ENCODE assay signal across 14 cellular contexts in the genomic region with DNA sequence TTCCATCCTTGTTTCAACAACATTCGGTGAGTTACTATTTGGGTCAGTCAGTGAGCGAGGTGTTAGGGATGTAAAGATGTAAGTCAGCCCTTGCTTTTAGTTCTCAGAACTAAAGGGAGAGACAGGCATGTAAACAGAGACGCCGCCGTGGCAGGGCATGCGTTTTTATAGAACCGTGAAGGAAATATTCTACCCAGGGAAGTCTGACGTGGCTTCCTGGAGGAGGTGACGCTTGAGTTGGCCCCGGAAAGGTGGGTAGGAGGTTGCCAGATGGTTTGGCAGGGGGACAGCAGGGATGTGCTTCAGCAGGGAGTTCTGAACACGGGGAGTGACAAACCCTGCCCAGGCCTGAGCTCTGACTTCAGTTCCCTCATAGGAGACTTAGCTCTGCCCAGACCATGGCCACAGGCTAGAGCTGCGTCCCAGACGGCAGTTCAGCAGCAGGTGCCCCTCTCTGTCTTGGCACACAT. TPM values are rescaled to one million over a fixed set of nuclear protein-coding genes. Genes with fewer than 3 reads are reported as not detected.
DNase-seq lines count a peak whose midpoint lies in the region; ATAC-seq, FAIRE-seq and TF ChIP-seq lines count a peak whose summit lies in the region.
"Had no signal": no experiment of that assay in that cellular context is flagged by ENCODE, and none has a peak within 500 bp of the region (broad histone marks: within the 10 kb centered on the region; RNA-seq: fewer than 3 reads in every experiment).

No MANE protein-coding gene starts in this region.

- no peak for TF ChIP-seq CTCF in right atrium auricular region (IDR thresholded peaks at IDR 0.05)
- no peak for TF ChIP-seq CTCF in uterus (IDR thresholded peaks at IDR 0.05)
- no peak for TF ChIP-seq CTCF in foreskin keratinocyte (conservative IDR thresholded peaks at IDR 0.05)
- no peak for TF ChIP-seq CTCF in kidney (IDR thresholded peaks at IDR 0.05; ENCODE audit: borderline replicate concordance, extremely low read depth, insufficient read depth)

- intact Hi-C loops in cardiac septum (cut with DNase I) (no loop called here), uterus (cut with DNase I; ENCODE audit: low total_unique reads) (no loop called here), kidney (cut with DNase I) (no loop called here)

- DNase-seq in cardiac septum (ENCODE audit: low spot score): peak; percentile 41
- DNase-seq in right atrium auricular region (ENCODE audit: low spot score): no peak
- DNase-seq in mucosa of gallbladder (ENCODE audit: low spot score): peak; percentile 20
- peak; percentile 31 to 34 for DNase-seq in uterus
- no peak for DNase-seq in foreskin keratinocyte
- no peak for DNase-seq in kidney
- DNase-seq: H7, immature natural killer cell, NCI-H2107 had no signal

- ATAC-seq in foreskin keratinocyte (no peak), GM21576 (IDR thresholded peaks at IDR 0.05; ENCODE audit: unreplicated experiment) (no peak)

- no peak overlapping the region for H3K9ac ChIP-seq in kidney (ENCODE audit: low read length in 2 of 2)
- H3K9ac ChIP-seq: KMS-11 had no signal

- TF ChIP-seq POLR2A in uterus (IDR thresholded peaks at IDR 0.05): no peak

- H3K36me3 ChIP-seq in right atrium auricular region (peaks cover 51% of the 10 kb centered on the region), uterus (no peaks in the 10 kb centered on the region), kidney (ENCODE audit: control insufficient read depth in 1 of 2, insufficient read depth in 2 of 2, low read length in 2 of 2) (peaks cover 6 to 11% of the 10 kb centered on the region in 2 donors)
- H3K36me3 ChIP-seq: neutrophil had no signal

- FAIRE-seq in kidney (lab: Jason Lieb, UNC): no peak
- FAIRE-seq: endometrium had no signal

- H3K9me3 ChIP-seq in right atrium auricular region (no peaks in the 10 kb centered on the region), uterus (no peaks in the 10 kb centered on the region), kidney (ENCODE audit: control insufficient read depth in 1 of 2, low read length in 2 of 2) (no peaks in the 10 kb centered on the region)
- H3K9me3 ChIP-seq: neutrophil had no signal

- H3K27me3 ChIP-seq in right atrium auricular region: no peaks in the 10 kb centered on the region
- no peaks in the 10 kb centered on the region for H3K27me3 ChIP-seq in uterus
- no peaks in the 10 kb centered on the region for H3K27me3 ChIP-seq in foreskin keratinocyte

- H3K4me3 ChIP-seq in right atrium auricular region (no peak overlapping the region), uterus (no peak overlapping the region), kidney (ENCODE audit: low read length in 2 of 2) (no peak overlapping the region)

- H3K27ac ChIP-seq in right atrium auricular region (no peak overlapping the region), cingulate gyrus (ENCODE audit: low read depth, low read length) (peak overlapping the region; percentile 39), uterus (peak overlapping the region in 1 of 2 donors; percentile 36), foreskin keratinocyte (no peak overlapping the region), kidney (ENCODE audit: low read depth in 2 of 2, low read length in 2 of 2) (no peak overlapping the region)
- H3K27ac ChIP-seq: KMS-11, neutrophil had no signal

- H3K4me1 ChIP-seq in right atrium auricular region (peaks cover 0 to 6% of the 10 kb centered on the region in 2 donors), uterus (no peaks in the 10 kb centered on the region), foreskin keratinocyte (no peaks in the 10 kb centered on the region), kidney (ENCODE audit: control insufficient read depth in 1 of 2, insufficient read depth in 1 of 2, low read depth in 1 of 2, low read length in 2 of 2) (no peaks in the 10 kb centered on the region)

RNA-seq across cellular contexts. Expression of a gene that starts 23.5 kb away (rescaled TPM):
- total RNA-seq in cardiac septum (649 TPM), right atrium auricular region (100 to 1,000 TPM; 437 to 813 TPM), mucosa of gallbladder (966 TPM), uterus (1,000 to 10,000 TPM in 3 of 4 donors, 100 to 1,000 TPM in 1; 918 to 2,301 (median 1,306) TPM), foreskin keratinocyte (1,987 and 1,990 TPM in 2 replicates), kidney (1,182 TPM)
- polyA plus RNA-seq in foreskin keratinocyte (3,345 and 3,370 TPM in 2 replicates), kidney (ENCODE audit: insufficient read depth, low read depth, low replicate concordance) (2,844 TPM)

Comparison
In these comparisons a context has a peak if more than half of its experiments do, and no peak if none do; other contexts are left out.
1. DNase-seq: peak in cardiac septum (single experiment), mucosa of gallbladder (single experiment) and uterus (2 of 2); none in right atrium auricular region (single experiment), foreskin keratinocyte (0 of 2) and kidney (single experiment).